Comparison of ENCODE assay signal across 24 cellular contexts in the genomic region with DNA sequence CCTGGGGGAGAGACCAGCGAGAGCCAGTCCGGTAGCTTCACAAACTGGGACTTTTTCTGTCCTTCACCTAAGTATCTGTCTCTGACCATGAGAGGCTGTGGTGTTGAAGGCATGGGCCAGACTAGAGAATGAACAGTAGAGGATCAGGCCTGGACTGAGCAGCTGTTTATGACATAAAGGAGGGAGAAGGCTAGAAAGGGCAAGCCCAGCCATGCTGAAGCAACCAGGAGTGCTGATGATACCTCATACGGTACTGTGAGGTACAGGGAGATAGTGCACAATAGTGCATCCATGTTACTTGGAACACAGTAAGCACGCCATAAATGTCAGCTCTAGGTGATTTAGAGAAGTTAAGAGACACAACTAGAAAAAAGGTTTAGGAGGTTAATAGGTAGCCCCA. TPM values are rescaled to one million over a fixed set of nuclear protein-coding genes. Genes with fewer than 3 reads are reported as not detected.
"Had no signal": no experiment of that assay in that cellular context is flagged by ENCODE, and none has a peak within 500 bp of the region (broad histone marks: within the 10 kb centered on the region; RNA-seq: fewer than 3 reads in every experiment).

No MANE protein-coding gene starts in this region.

- H3K27ac Mint-ChIP-seq: activated naive CD8-positive, alpha-beta T cell treated with anti-CD3 and anti-CD28 coated beads, Interleukin-2, amount 50 U/mL, for 24 hours; immature natural killer cell; mesothelial cell of epicardium; natural killer cell treated with Interleukin-12 subunit alpha and Interleukin-12 subunit beta and Interleukin-15 and Interleukin-18, amount 100 ng/mL, for 72 hours; progenitor cell of endocrine pancreas had no signal

- H3K27me3 Mint-ChIP-seq: activated naive CD8-positive, alpha-beta T cell treated with anti-CD3 and anti-CD28 coated beads, Interleukin-2, amount 50 U/mL, for 24 hours; progenitor cell of endocrine pancreas had no signal

- ATAC-seq: activated naive CD8-positive, alpha-beta T cell treated with anti-CD3 and anti-CD28 coated beads, Interleukin-2, amount 50 U/mL, for 24 hours; activated T-cell treated with anti-CD3 and anti-CD28 coated beads, Interleukin-2, amount 50 U/mL, for 4 hours; left lung; natural killer cell treated with Interleukin-12 subunit alpha and Interleukin-12 subunit beta and Interleukin-15 and Interleukin-18, amount 100 ng/mL, for 72 hours had no signal

- H3K36me3 Mint-ChIP-seq: immature natural killer cell; mesothelial cell of epicardium; natural killer cell treated with Interleukin-12 subunit alpha and Interleukin-12 subunit beta and Interleukin-15 and Interleukin-18, amount 100 ng/mL, for 72 hours had no signal

- DNase-seq: activated CD4-positive, alpha-beta T cell treated with anti-CD3 and anti-CD28 coated beads for 1 hour; activated CD8-positive, alpha-beta memory T cell treated with anti-CD3 and anti-CD28 coated beads, Interleukin-2, amount 50 U/mL, for 48 hours; activated effector memory CD4-positive, alpha-beta T cell treated with anti-CD3 and anti-CD28 coated beads, Interleukin-2, amount 50 U/mL, for 16 hours; activated naive CD4-positive, alpha-beta T cell treated with anti-CD3 and anti-CD28 coated beads, Interleukin-2, amount 50 U/mL, for 16 hours; activated naive CD8-positive, alpha-beta T cell treated with anti-CD3 and anti-CD28 coated beads, Interleukin-2, amount 50 U/mL, for 24 hours; activated T-cell treated with anti-CD3 and anti-CD28 coated beads, Interleukin-2, amount 50 U/mL, for 4 hours; body of pancreas; caudate nucleus; erythroblast; foreskin melanocyte; immature natural killer cell; left lung; retina; sigmoid colon; stimulated activated CD4-positive, alpha-beta T cell treated with anti-CD3 and anti-CD28 coated beads, Interleukin-15, amount 100 ng/mL, for 24 hours; stimulated activated naive CD4-positive, alpha-beta T cell treated with Interleukin-2 at 50 U/mL for 16 hours; T-helper 9 cell had no signal

- H3K4me1 Mint-ChIP-seq: immature natural killer cell had no signal

- H3K4me3 Mint-ChIP-seq: activated naive CD8-positive, alpha-beta T cell treated with anti-CD3 and anti-CD28 coated beads, Interleukin-2, amount 50 U/mL, for 24 hours; activated T-cell treated with anti-CD3 and anti-CD28 coated beads, Interleukin-2, amount 50 U/mL, for 4 hours; immature natural killer cell; mesothelial cell of epicardium; natural killer cell treated with Interleukin-12 subunit alpha and Interleukin-12 subunit beta and Interleukin-15 and Interleukin-18, amount 100 ng/mL, for 72 hours had no signal

- H3K4me3 ChIP-seq: body of pancreas, left lung, lung, sigmoid colon, smooth muscle cell had no signal

- H3K9me3 Mint-ChIP-seq: activated naive CD8-positive, alpha-beta T cell treated with anti-CD3 and anti-CD28 coated beads, Interleukin-2, amount 50 U/mL, for 24 hours; activated T-cell treated with anti-CD3 and anti-CD28 coated beads, Interleukin-2, amount 50 U/mL, for 4 hours; immature natural killer cell; natural killer cell treated with Interleukin-12 subunit alpha and Interleukin-12 subunit beta and Interleukin-15 and Interleukin-18, amount 100 ng/mL, for 72 hours had no signal

RNA-seq across cellular contexts. Expression of a gene that starts 22.6 kb away (rescaled TPM):
- total RNA-seq: activated CD8-positive, alpha-beta memory T cell treated with anti-CD3 and anti-CD28 coated beads for 36 hours; natural killer cell treated with Interleukin-12 subunit alpha and Interleukin-12 subunit beta and Interleukin-15 and Interleukin-18, amount 100 ng/mL, for 72 hours; progenitor cell of endocrine pancreas; T-helper 1 cell treated with Interleukin-12 subunit alpha and Interleukin-12 subunit beta and Interleukin-4 antibody, amounts not matched to agents 30 ng/mL and 1 ng/mL, for 36 hours had no signal
